Comparison of ENCODE assay signal across 1 cellular context in the genomic region with DNA sequence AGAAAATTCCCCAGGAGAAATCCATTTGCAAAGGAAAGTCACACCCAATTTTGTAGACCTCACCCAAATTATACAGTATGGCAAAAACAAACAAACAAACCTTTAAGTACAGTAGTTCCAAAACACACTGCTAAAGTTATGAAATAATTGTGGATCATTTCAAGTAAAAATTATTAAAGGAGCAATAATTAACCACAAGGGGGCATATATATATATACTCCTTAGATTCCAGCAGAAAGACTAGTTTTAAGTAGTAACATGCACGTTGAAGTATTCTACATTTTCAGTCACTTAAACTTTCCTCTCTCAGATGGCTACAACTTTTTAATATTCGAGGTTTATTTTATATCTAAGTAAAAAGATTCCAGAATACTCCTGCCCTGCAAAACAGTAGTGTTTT.
TF ChIP-seq lines count a peak whose summit lies in the region.

No MANE protein-coding gene starts in this region.

TF ChIP-seq in GM12878, 131 proteins besides CTCF, POLR2A, EP300 and RAD21:
- TF ChIP-seq RAD51 (IDR thresholded peaks at IDR 0.05) (no peak), MTA2 (IDR thresholded peaks at IDR 0.05; ENCODE audit: low read depth) (no peak), POLR2AphosphoS5 (IDR thresholded peaks at IDR 0.05; ENCODE audit: low read length) (no peak), YBX1 (IDR thresholded peaks at IDR 0.05) (no peak)
